Comparison of ENCODE assay signal across 36 cellular contexts in genomic region chr1:213892471-213892870, GRCh38.
"Had no signal": no experiment of that assay in that cellular context is flagged by ENCODE, and none has a peak within 500 bp of the region (broad histone marks: within the 10 kb centered on the region; RNA-seq: fewer than 3 reads in every experiment).

No MANE protein-coding gene starts in this region.

- H3K27ac Mint-ChIP-seq: activated CD4-positive, alpha-beta memory T cell treated with anti-CD3 and anti-CD28 coated beads for 36 hours; activated CD4-positive, alpha-beta T cell treated with anti-CD3 and anti-CD28 coated beads for 36 hours; activated CD4-positive, alpha-beta T cell treated with anti-CD3 and anti-CD28 coated beads, Interleukin-2, amount 10 ng/mL, durations not matched to agents 7 days and 5 days; activated naive CD4-positive, alpha-beta T cell treated with anti-CD3 and anti-CD28 coated beads, Interleukin-2, amount 10 ng/mL, durations not matched to agents 7 days and 5 days; activated naive CD8-positive, alpha-beta T cell; activated naive CD8-positive, alpha-beta T cell treated with anti-CD3 and anti-CD28 coated beads, Interleukin-2, amount 50 U/mL, for 24 hours; IgD-negative memory B cell; T-helper 1 cell treated with Interleukin-12 subunit alpha and Interleukin-12 subunit beta and Interleukin-4 antibody, amounts not matched to agents 30 μg/mL and 1 μg/mL, for 36 hours; T-helper 2 cell treated with Interferon-gamma antibody and Interleukin-4, amounts not matched to agents 5 μg/mL and 100 μg/mL, for 36 hours; WTC11 had no signal

- H3K9me3 Mint-ChIP-seq: activated CD4-positive, alpha-beta memory T cell treated with anti-CD3 and anti-CD28 coated beads for 36 hours; activated CD4-positive, alpha-beta T cell treated with anti-CD3 and anti-CD28 coated beads, Interleukin-2, amount 10 ng/mL, durations not matched to agents 7 days and 5 days; activated naive CD4-positive, alpha-beta T cell treated with anti-CD3 and anti-CD28 coated beads, Interleukin-2, amount 10 ng/mL, durations not matched to agents 7 days and 5 days; activated naive CD8-positive, alpha-beta T cell treated with anti-CD3 and anti-CD28 coated beads, Interleukin-2, amount 50 U/mL, for 24 hours; T-helper 1 cell treated with Interleukin-12 subunit alpha and Interleukin-12 subunit beta and Interleukin-4 antibody, amounts not matched to agents 30 μg/mL and 1 μg/mL, for 36 hours; T-helper 2 cell treated with Interferon-gamma antibody and Interleukin-4, amounts not matched to agents 5 μg/mL and 100 μg/mL, for 36 hours had no signal

- H3K27me3 ChIP-seq: SJSA1 had no signal

- H3K36me3 ChIP-seq: SJSA1 had no signal

- H3K27ac ChIP-seq: PC-9, RWPE1, SJSA1 had no signal

- H3K9ac ChIP-seq: SK-N-SH had no signal

- H3K36me3 Mint-ChIP-seq: activated CD4-positive, alpha-beta memory T cell treated with anti-CD3 and anti-CD28 coated beads for 36 hours; activated naive CD4-positive, alpha-beta T cell treated with anti-CD3 and anti-CD28 coated beads, Interleukin-2, amount 10 ng/mL, durations not matched to agents 7 days and 5 days; activated naive CD8-positive, alpha-beta T cell; brain; IgD-negative memory B cell; WTC11 had no signal

- DNase-seq: activated CD4-positive, alpha-beta memory T cell treated with anti-CD3 and anti-CD28 coated beads for 36 hours; activated CD4-positive, alpha-beta T cell treated with anti-CD3 and anti-CD28 coated beads for 36 hours; activated CD4-positive, alpha-beta T cell treated with anti-CD3 and anti-CD28 coated beads, Interleukin-2, amount 10 ng/mL, durations not matched to agents 7 days and 5 days; activated CD8-positive, alpha-beta memory T cell treated with anti-CD3 and anti-CD28 coated beads, Interleukin-2, amount 50 U/mL, for 4 hours; activated effector memory CD4-positive, alpha-beta T cell treated with Interleukin-2 at 50 U/mL for 16 hours; activated naive CD4-positive, alpha-beta T cell treated with anti-CD3 and anti-CD28 coated beads, Interleukin-2, amount 10 ng/mL, durations not matched to agents 7 days and 5 days; activated naive CD8-positive, alpha-beta T cell treated with anti-CD3 and anti-CD28 coated beads, Interleukin-2, amount 50 U/mL, for 24 hours; activated T-cell treated with anti-CD3 and anti-CD28 coated beads for 4 hours; activated T-cell treated with anti-CD3 and anti-CD28 coated beads, Interleukin-2, amount 50 U/mL, for 48 hours; anterior cingulate cortex; central memory CD4-positive, alpha-beta T cell; Kasumi-1; KBM-7; MM.1S; MV-4-11; NCI-H1092; NCI-H146; NCI-H187; NCI-H2029 treated with DMSO at 0.1 percent for 48 hours; NCI-H2171 treated with DMSO at 0.1 percent for 48 hours; NCI-H2227 treated with DMSO at 0.1 percent for 48 hours; NCI-H446; NCI-H69; NK-92 treated with Interleukin-12 subunit alpha and Interleukin-12 subunit beta, amount 100 ng/mL, for 24 hours; PC-9; SHP77; SK-N-SH had no signal

- H3K9me3 ChIP-seq: SJSA1, SK-N-SH had no signal

- H3K4me2 ChIP-seq: PC-9, SK-N-SH had no signal

- H3K4me1 Mint-ChIP-seq: activated CD4-positive, alpha-beta T cell treated with anti-CD3 and anti-CD28 coated beads for 36 hours; activated CD4-positive, alpha-beta T cell treated with anti-CD3 and anti-CD28 coated beads, Interleukin-2, amount 10 ng/mL, durations not matched to agents 7 days and 5 days; activated naive CD4-positive, alpha-beta T cell treated with anti-CD3 and anti-CD28 coated beads, Interleukin-2, amount 10 ng/mL, durations not matched to agents 7 days and 5 days; activated naive CD8-positive, alpha-beta T cell treated with anti-CD3 and anti-CD28 coated beads, Interleukin-2, amount 50 U/mL, for 24 hours; IgD-negative memory B cell; WTC11 had no signal

- H3K4me3 ChIP-seq: PC-9, SJSA1 had no signal

- H3K27me3 Mint-ChIP-seq: activated CD4-positive, alpha-beta T cell treated with anti-CD3 and anti-CD28 coated beads, Interleukin-2, amount 10 ng/mL, durations not matched to agents 7 days and 5 days; activated naive CD4-positive, alpha-beta T cell treated with anti-CD3 and anti-CD28 coated beads, Interleukin-2, amount 10 ng/mL, durations not matched to agents 7 days and 5 days; activated naive CD8-positive, alpha-beta T cell treated with anti-CD3 and anti-CD28 coated beads, Interleukin-2, amount 50 U/mL, for 24 hours had no signal

- ATAC-seq: activated CD4-positive, alpha-beta T cell treated with anti-CD3 and anti-CD28 coated beads for 36 hours; activated CD4-positive, CD25-positive, alpha-beta regulatory T cell treated with anti-CD3 and anti-CD28 coated beads, Interleukin-2, amount 50 U/mL, for 24 hours; activated naive CD8-positive, alpha-beta T cell treated with anti-CD3 and anti-CD28 coated beads, Interleukin-2, amount 50 U/mL, for 24 hours; WTC11 had no signal

- H3K4me1 ChIP-seq: SJSA1 had no signal

- H2AFZ ChIP-seq: PC-9 had no signal

- H3K4me3 Mint-ChIP-seq: activated CD4-positive, alpha-beta memory T cell treated with anti-CD3 and anti-CD28 coated beads for 36 hours; activated CD4-positive, alpha-beta T cell treated with anti-CD3 and anti-CD28 coated beads for 36 hours; activated CD4-positive, alpha-beta T cell treated with anti-CD3 and anti-CD28 coated beads, Interleukin-2, amount 10 ng/mL, durations not matched to agents 7 days and 5 days; activated naive CD4-positive, alpha-beta T cell treated with anti-CD3 and anti-CD28 coated beads, Interleukin-2, amount 10 ng/mL, durations not matched to agents 7 days and 5 days; activated naive CD8-positive, alpha-beta T cell; activated naive CD8-positive, alpha-beta T cell treated with anti-CD3 and anti-CD28 coated beads, Interleukin-2, amount 50 U/mL, for 24 hours; IgD-negative memory B cell; T-helper 1 cell treated with Interleukin-12 subunit alpha and Interleukin-12 subunit beta and Interleukin-4 antibody, amounts not matched to agents 30 μg/mL and 1 μg/mL, for 36 hours; T-helper 2 cell treated with Interferon-gamma antibody and Interleukin-4, amounts not matched to agents 5 μg/mL and 100 μg/mL, for 36 hours; WTC11 had no signal
